Comparison of ENCODE assay signal across 22 cellular contexts in the genomic region with DNA sequence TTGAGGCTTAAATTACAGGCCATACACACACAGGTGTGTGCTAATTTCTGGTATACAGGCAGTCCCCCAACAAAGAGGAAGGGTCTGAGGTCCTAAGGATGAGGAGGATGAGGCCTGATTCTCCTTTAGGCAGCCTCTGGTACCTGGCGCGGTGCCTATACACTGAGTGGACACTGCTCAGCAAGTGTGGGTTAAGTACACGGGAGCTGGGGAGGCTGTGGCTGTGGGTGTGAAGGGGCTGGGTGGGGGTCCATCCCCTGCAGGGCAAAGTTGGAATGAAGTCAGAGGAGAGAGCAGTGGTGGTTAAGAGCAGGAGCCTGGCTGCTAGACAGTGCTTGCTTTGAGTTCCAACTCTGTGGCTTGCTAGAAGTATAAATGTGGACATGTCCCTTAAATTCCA. TPM values are rescaled to one million over a fixed set of nuclear protein-coding genes. Genes with fewer than 3 reads are reported as not detected.
DNase-seq lines count a peak whose midpoint lies in the region; ATAC-seq, FAIRE-seq and TF ChIP-seq lines count a peak whose summit lies in the region.
"Had no signal": no experiment of that assay in that cellular context is flagged by ENCODE, and none has a peak within 500 bp of the region (broad histone marks: within the 10 kb centered on the region; RNA-seq: fewer than 3 reads in every experiment).

No MANE protein-coding gene starts in this region.

- H3K27me3 ChIP-seq in ACC112 (ENCODE audit: insufficient read depth, low read length) = no peaks in the 10 kb centered on the region
- no peaks in the 10 kb centered on the region for H3K27me3 ChIP-seq in foreskin keratinocyte
- H3K27me3 ChIP-seq: SJCRH30 had no signal

- CTCF ChIA-PET in HEK293 (lab: Yijun Ruan, JAX) = interaction anchor here (2.8 kb wide), 1 partner anchor 11 kb away, joined by 18 read pairs; a partner anchor contains a TSS

- H3K4me1 Mint-ChIP-seq in progenitor cell of endocrine pancreas (ENCODE audit: low read depth) = peaks cover 10% of the 10 kb centered on the region

- peaks cover 1% of the 10 kb centered on the region for H3K36me3 Mint-ChIP-seq in progenitor cell of endocrine pancreas (ENCODE audit: insufficient read depth)

- TF ChIP-seq CTCF in HEK293 (tag by site-specific recombination; IDR thresholded peaks at IDR 0.05) (no peak), foreskin keratinocyte (conservative IDR thresholded peaks at IDR 0.05) (no peak), progenitor cell of endocrine pancreas (IDR thresholded peaks at IDR 0.05; ENCODE audit: unreplicated experiment) (no peak)

- peaks cover 21% of the 10 kb centered on the region for H3K4me1 ChIP-seq in ACC112 (ENCODE audit: control insufficient read depth, insufficient read depth, low read length, unreplicated experiment)
- H3K4me1 ChIP-seq in HEK293 (ENCODE audit: control insufficient read depth, insufficient read depth, low read length) = no peaks in the 10 kb centered on the region; the same call in 1 of the 2 replicates
- no peaks in the 10 kb centered on the region for H3K4me1 ChIP-seq in foreskin keratinocyte

- peak overlapping the region; percentile 67; the same call in 1 of the 2 replicates for H3K27ac ChIP-seq in ACC112 (ENCODE audit: low read depth, low read length)
- H3K27ac ChIP-seq in HEK293 (ENCODE audit: extremely low read depth, low read depth, low read length) = no peak overlapping the region
- H3K27ac ChIP-seq in foreskin keratinocyte = peak overlapping the region; percentile 52
- H3K27ac ChIP-seq: SJCRH30 had no signal

- DNase-seq in foreskin keratinocyte = no peak
- no peak for DNase-seq in progenitor cell of endocrine pancreas (ENCODE audit: low spot score, unreplicated experiment)
- no peak for DNase-seq in GM12891 (ENCODE audit: insufficient read length, low spot score)
- DNase-seq in GM19240 (ENCODE audit: insufficient read length, low spot score) = no peak
- DNase-seq in stimulated activated CD4-positive, alpha-beta T cell treated with anti-CD3 and anti-CD28 coated beads, Interleukin-4, amount 100 ng/mL, for 1 hour = no peak
- DNase-seq: AML-193; C1 segment of cervical spinal cord; CD4-positive, alpha-beta memory T cell; COR-L47; KBM-7; NCI-H1105; NCI-H1436 treated with DMSO at 0.1 percent for 48 hours; NCI-H187 treated with DMSO at 0.1 percent for 48 hours; NCI-H345; NCI-H510A treated with DMSO at 0.1 percent for 48 hours; SJCRH30 had no signal

- H3K4me3 Mint-ChIP-seq in progenitor cell of endocrine pancreas (ENCODE audit: low read depth) = no peak overlapping the region
- H3K4me3 Mint-ChIP-seq: CD4-positive, alpha-beta memory T cell had no signal

- no peaks in the 10 kb centered on the region for H3K36me3 ChIP-seq in ACC112 (ENCODE audit: insufficient read depth, low read length)
- H3K36me3 ChIP-seq in HEK293 (ENCODE audit: control insufficient read depth in 2 of 2, insufficient read depth in 1 of 2, low read length in 2 of 2) = peaks cover 0 to 9% of the 10 kb centered on the region in 2 experiments; a peak in 2 of 3 replicates
- H3K36me3 ChIP-seq: SJCRH30 had no signal

- H2AFZ ChIP-seq in ACC112 (ENCODE audit: low read length, unreplicated experiment) = no peak overlapping the region

- TF ChIP-seq POLR2A in GM12891 (IDR thresholded peaks at IDR 0.05; ENCODE audit: low read depth, low read length) = no peak

- H3K9me3 ChIP-seq in HEK293 (ENCODE audit: control insufficient read depth, insufficient read depth, low read depth, low read length) = no peaks in the 10 kb centered on the region
- H3K9me3 ChIP-seq: SJCRH30 had no signal

- peaks cover 13% of the 10 kb centered on the region for H3K27me3 Mint-ChIP-seq in progenitor cell of endocrine pancreas
- H3K27me3 Mint-ChIP-seq: CD4-positive, alpha-beta memory T cell had no signal

- ATAC-seq in foreskin keratinocyte = no peak

- peak overlapping the region; percentile 56 for H3K27ac Mint-ChIP-seq in progenitor cell of endocrine pancreas

- no peaks in the 10 kb centered on the region for H3K79me2 ChIP-seq in ACC112 (ENCODE audit: control insufficient read depth, insufficient read depth, low read length, unreplicated experiment)

- H3K4me3 ChIP-seq in ACC112 (ENCODE audit: low read depth, low read length) (no peak overlapping the region), HEK293 (ENCODE audit: low read depth, low read length) (no peak overlapping the region)
- H3K4me3 ChIP-seq: SJCRH30 had no signal

- POLR2A ChIA-PET in HEK293 (lab: Yijun Ruan, JAX) = interaction anchor here (1.0 kb wide), 1 partner anchor 9 kb away, joined by 4 read pairs; no protein-coding TSS in a partner anchor

- FAIRE-seq in GM12891 (lab: Jason Lieb, UNC) = no peak
- FAIRE-seq: A204.1, G401.6, HTR-8/SVneo, RCC 7860 had no signal

- H3K9me3 Mint-ChIP-seq in progenitor cell of endocrine pancreas (ENCODE audit: low read depth) = no peaks in the 10 kb centered on the region

TF ChIP-seq in HEK293, 187 proteins besides CTCF, POLR2A, EP300 and RAD21:
- TF ChIP-seq GLIS2 (tag by site-specific recombination; IDR thresholded peaks at IDR 0.05) (peak; percentile 27; the same call in 1 of the 2 replicates), ZNF658 (tag by site-specific recombination; IDR thresholded peaks at IDR 0.05) (no peak), ZIC2 (tag by site-specific recombination; IDR thresholded peaks at IDR 0.05) (0 out of 2 replicates have a peak, but pooled peaks have one; percentile 38), GLIS1 (tag by site-specific recombination; IDR thresholded peaks at IDR 0.05) (peak; percentile 93)
- TF ChIP-seq, protein P1, sequence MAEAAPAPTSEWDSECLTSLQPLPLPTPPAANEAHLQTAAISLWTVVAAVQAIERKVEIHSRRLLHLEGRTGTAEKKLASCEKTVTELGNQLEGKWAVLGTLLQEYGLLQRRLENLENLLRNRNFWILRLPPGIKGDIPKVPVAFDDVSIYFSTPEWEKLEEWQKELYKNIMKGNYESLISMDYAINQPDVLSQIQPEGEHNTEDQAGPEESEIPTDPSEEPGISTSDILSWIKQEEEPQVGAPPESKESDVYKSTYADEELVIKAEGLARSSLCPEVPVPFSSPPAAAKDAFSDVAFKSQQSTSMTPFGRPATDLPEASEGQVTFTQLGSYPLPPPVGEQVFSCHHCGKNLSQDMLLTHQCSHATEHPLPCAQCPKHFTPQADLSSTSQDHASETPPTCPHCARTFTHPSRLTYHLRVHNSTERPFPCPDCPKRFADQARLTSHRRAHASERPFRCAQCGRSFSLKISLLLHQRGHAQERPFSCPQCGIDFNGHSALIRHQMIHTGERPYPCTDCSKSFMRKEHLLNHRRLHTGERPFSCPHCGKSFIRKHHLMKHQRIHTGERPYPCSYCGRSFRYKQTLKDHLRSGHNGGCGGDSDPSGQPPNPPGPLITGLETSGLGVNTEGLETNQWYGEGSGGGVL (tag by site-specific recombination; IDR thresholded peaks at IDR 0.05) = no peak

TF ChIP-seq in GM12891, 5 proteins besides CTCF, POLR2A, EP300 and RAD21:
- TF ChIP-seq SPI1 (IDR thresholded peaks at IDR 0.05; ENCODE audit: low read depth, low read length) = no peak

RNA-seq across cellular contexts. Expression of a gene that starts 10.9 kb away (rescaled TPM):
- total RNA-seq in foreskin keratinocyte (7.3 and 9.5 TPM in 2 replicates), progenitor cell of endocrine pancreas (6.6 and 7.1 TPM in 2 replicates)
- polyA plus RNA-seq in foreskin keratinocyte = 9.2 and 12.1 TPM in 2 replicates
- 6.4 TPM for polyA plus RNA-seq in GM12891 (2012; ENCODE audit: low read depth, missing spikeins)

RNA-seq across cellular contexts. Expression of a gene that starts 20.6 kb away (rescaled TPM):
- total RNA-seq in foreskin keratinocyte (7.9 and 8.8 TPM in 2 replicates), progenitor cell of endocrine pancreas (12.0 and 15.7 TPM in 2 replicates)
- polyA plus RNA-seq in foreskin keratinocyte = 10.3 and 12.5 TPM in 2 replicates
- 8.9 TPM for polyA plus RNA-seq in GM12891 (2012; ENCODE audit: low read depth, missing spikeins)
